1 cellular context compared by ENCODE assay signal in genomic region chr18:36265035-36265434, GRCh38.
TF ChIP-seq lines count a peak whose summit lies in the region.

No MANE protein-coding gene starts in this region.

TF ChIP-seq in K562, 482 proteins besides CTCF, POLR2A, EP300 and RAD21 (continued from another document and continues in another):
- TF ChIP-seq LCOR (CRISPR knock-in tag; IDR thresholded peaks at IDR 0.05): no peak
- TF ChIP-seq FIP1L1 (IDR thresholded peaks at IDR 0.05; ENCODE audit: low read depth, low read length, poor library complexity, severe bottlenecking): no peak
- TF ChIP-seq, protein P1, sequence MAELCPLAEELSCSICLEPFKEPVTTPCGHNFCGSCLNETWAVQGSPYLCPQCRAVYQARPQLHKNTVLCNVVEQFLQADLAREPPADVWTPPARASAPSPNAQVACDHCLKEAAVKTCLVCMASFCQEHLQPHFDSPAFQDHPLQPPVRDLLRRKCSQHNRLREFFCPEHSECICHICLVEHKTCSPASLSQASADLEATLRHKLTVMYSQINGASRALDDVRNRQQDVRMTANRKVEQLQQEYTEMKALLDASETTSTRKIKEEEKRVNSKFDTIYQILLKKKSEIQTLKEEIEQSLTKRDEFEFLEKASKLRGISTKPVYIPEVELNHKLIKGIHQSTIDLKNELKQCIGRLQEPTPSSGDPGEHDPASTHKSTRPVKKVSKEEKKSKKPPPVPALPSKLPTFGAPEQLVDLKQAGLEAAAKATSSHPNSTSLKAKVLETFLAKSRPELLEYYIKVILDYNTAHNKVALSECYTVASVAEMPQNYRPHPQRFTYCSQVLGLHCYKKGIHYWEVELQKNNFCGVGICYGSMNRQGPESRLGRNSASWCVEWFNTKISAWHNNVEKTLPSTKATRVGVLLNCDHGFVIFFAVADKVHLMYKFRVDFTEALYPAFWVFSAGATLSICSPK (IDR thresholded peaks at IDR 0.05; ENCODE audit: borderline replicate concordance): no peak
- TF ChIP-seq BCL6 (CRISPR knock-in tag; IDR thresholded peaks at IDR 0.05): no peak
- TF ChIP-seq NCOA1 (IDR thresholded peaks at IDR 0.05; ENCODE audit: low read depth): no peak
- no peak for TF ChIP-seq NKRF (IDR thresholded peaks at IDR 0.05; ENCODE audit: borderline replicate concordance)
- no peak for TF ChIP-seq FOXJ2 (tag; IDR thresholded peaks at IDR 0.05)
- no peak for TF ChIP-seq SOX6 (IDR thresholded peaks at IDR 0.05)
- no peak for TF ChIP-seq SMARCE1 (IDR thresholded peaks at IDR 0.05)
- peak in 1 of 2 experiments; percentile 27; a peak in 1 of 4 replicates for TF ChIP-seq RCOR1 (IDR thresholded peaks at IDR 0.05; ENCODE audit: borderline replicate concordance in 1 of 2, low read depth in 2 of 2, low read length in 2 of 2)
- 0 out of 2 replicates have a peak, but pooled peaks have one; percentile 14 for TF ChIP-seq MBD2 (IDR thresholded peaks at IDR 0.05; ENCODE audit: borderline replicate concordance, low read depth)
- TF ChIP-seq RHOXF2B (CRISPR knock-in tag; conservative IDR thresholded peaks at IDR 0.05): no peak
- TF ChIP-seq TCF3 (CRISPR knock-in tag; IDR thresholded peaks at IDR 0.05): peak; percentile 60
- no peak for TF ChIP-seq ZNF12 (CRISPR knock-in tag; IDR thresholded peaks at IDR 0.05)
- no peak for TF ChIP-seq SMARCB1 (IDR thresholded peaks at IDR 0.05; ENCODE audit: insufficient read length, low read depth)
- TF ChIP-seq TRIM24 (IDR thresholded peaks at IDR 0.05): no peak
- TF ChIP-seq, protein P2, sequence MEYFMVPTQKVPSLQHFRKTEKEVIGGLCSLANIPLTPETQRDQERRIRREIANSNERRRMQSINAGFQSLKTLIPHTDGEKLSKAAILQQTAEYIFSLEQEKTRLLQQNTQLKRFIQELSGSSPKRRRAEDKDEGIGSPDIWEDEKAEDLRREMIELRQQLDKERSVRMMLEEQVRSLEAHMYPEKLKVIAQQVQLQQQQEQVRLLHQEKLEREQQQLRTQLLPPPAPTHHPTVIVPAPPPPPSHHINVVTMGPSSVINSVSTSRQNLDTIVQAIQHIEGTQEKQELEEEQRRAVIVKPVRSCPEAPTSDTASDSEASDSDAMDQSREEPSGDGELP (CRISPR knock-in tag; IDR thresholded peaks at IDR 0.05; ENCODE audit: borderline replicate concordance): no peak
- TF ChIP-seq, protein P3, sequence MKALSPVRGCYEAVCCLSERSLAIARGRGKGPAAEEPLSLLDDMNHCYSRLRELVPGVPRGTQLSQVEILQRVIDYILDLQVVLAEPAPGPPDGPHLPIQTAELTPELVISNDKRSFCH (CRISPR knock-in tag; IDR thresholded peaks at IDR 0.05): no peak
- TF ChIP-seq, protein P3 (tag; IDR thresholded peaks at IDR 0.05): no peak
- TF ChIP-seq, protein P4, sequence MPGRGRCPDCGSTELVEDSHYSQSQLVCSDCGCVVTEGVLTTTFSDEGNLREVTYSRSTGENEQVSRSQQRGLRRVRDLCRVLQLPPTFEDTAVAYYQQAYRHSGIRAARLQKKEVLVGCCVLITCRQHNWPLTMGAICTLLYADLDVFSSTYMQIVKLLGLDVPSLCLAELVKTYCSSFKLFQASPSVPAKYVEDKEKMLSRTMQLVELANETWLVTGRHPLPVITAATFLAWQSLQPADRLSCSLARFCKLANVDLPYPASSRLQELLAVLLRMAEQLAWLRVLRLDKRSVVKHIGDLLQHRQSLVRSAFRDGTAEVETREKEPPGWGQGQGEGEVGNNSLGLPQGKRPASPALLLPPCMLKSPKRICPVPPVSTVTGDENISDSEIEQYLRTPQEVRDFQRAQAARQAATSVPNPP (IDR thresholded peaks at IDR 0.05; ENCODE audit: borderline replicate concordance, insufficient read depth, insufficient read length): no peak
- no peak for TF ChIP-seq ZFP36 (IDR thresholded peaks at IDR 0.05; ENCODE audit: low read depth, low read length, partially characterized antibody)
- TF ChIP-seq ZFPM2 (CRISPR knock-in tag; IDR thresholded peaks at IDR 0.05): no peak
- TF ChIP-seq RBBP5 (IDR thresholded peaks at IDR 0.05; ENCODE audit: borderline replicate concordance, insufficient read depth, low read length, poor library complexity, severe bottlenecking): no peak
- no peak for TF ChIP-seq STAT6 (CRISPR knock-in tag; IDR thresholded peaks at IDR 0.05)
- TF ChIP-seq, protein P5, sequence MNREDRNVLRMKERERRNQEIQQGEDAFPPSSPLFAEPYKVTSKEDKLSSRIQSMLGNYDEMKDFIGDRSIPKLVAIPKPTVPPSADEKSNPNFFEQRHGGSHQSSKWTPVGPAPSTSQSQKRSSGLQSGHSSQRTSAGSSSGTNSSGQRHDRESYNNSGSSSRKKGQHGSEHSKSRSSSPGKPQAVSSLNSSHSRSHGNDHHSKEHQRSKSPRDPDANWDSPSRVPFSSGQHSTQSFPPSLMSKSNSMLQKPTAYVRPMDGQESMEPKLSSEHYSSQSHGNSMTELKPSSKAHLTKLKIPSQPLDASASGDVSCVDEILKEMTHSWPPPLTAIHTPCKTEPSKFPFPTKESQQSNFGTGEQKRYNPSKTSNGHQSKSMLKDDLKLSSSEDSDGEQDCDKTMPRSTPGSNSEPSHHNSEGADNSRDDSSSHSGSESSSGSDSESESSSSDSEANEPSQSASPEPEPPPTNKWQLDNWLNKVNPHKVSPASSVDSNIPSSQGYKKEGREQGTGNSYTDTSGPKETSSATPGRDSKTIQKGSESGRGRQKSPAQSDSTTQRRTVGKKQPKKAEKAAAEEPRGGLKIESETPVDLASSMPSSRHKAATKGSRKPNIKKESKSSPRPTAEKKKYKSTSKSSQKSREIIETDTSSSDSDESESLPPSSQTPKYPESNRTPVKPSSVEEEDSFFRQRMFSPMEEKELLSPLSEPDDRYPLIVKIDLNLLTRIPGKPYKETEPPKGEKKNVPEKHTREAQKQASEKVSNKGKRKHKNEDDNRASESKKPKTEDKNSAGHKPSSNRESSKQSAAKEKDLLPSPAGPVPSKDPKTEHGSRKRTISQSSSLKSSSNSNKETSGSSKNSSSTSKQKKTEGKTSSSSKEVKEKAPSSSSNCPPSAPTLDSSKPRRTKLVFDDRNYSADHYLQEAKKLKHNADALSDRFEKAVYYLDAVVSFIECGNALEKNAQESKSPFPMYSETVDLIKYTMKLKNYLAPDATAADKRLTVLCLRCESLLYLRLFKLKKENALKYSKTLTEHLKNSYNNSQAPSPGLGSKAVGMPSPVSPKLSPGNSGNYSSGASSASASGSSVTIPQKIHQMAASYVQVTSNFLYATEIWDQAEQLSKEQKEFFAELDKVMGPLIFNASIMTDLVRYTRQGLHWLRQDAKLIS (CRISPR knock-in tag; IDR thresholded peaks at IDR 0.05): no peak
- TF ChIP-seq TEAD4 (IDR thresholded peaks at IDR 0.05; ENCODE audit: low read length): peak; percentile 64
- TF ChIP-seq TEAD4 (CRISPR knock-in tag; IDR thresholded peaks at IDR 0.05; ENCODE audit: borderline replicate concordance): no peak
- TF ChIP-seq MXI1 (IDR thresholded peaks at IDR 0.05; ENCODE audit: low read depth, low read length): no peak
- TF ChIP-seq ZNF212 (CRISPR knock-in tag; IDR thresholded peaks at IDR 0.05): no peak
- TF ChIP-seq ZNF133 (CRISPR knock-in tag; IDR thresholded peaks at IDR 0.05): no peak
- TF ChIP-seq, protein P6, sequence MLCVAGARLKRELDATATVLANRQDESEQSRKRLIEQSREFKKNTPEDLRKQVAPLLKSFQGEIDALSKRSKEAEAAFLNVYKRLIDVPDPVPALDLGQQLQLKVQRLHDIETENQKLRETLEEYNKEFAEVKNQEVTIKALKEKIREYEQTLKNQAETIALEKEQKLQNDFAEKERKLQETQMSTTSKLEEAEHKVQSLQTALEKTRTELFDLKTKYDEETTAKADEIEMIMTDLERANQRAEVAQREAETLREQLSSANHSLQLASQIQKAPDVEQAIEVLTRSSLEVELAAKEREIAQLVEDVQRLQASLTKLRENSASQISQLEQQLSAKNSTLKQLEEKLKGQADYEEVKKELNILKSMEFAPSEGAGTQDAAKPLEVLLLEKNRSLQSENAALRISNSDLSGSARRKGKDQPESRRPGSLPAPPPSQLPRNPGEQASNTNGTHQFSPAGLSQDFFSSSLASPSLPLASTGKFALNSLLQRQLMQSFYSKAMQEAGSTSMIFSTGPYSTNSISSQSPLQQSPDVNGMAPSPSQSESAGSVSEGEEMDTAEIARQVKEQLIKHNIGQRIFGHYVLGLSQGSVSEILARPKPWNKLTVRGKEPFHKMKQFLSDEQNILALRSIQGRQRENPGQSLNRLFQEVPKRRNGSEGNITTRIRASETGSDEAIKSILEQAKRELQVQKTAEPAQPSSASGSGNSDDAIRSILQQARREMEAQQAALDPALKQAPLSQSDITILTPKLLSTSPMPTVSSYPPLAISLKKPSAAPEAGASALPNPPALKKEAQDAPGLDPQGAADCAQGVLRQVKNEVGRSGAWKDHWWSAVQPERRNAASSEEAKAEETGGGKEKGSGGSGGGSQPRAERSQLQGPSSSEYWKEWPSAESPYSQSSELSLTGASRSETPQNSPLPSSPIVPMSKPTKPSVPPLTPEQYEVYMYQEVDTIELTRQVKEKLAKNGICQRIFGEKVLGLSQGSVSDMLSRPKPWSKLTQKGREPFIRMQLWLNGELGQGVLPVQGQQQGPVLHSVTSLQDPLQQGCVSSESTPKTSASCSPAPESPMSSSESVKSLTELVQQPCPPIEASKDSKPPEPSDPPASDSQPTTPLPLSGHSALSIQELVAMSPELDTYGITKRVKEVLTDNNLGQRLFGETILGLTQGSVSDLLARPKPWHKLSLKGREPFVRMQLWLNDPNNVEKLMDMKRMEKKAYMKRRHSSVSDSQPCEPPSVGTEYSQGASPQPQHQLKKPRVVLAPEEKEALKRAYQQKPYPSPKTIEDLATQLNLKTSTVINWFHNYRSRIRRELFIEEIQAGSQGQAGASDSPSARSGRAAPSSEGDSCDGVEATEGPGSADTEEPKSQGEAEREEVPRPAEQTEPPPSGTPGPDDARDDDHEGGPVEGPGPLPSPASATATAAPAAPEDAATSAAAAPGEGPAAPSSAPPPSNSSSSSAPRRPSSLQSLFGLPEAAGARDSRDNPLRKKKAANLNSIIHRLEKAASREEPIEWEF (CRISPR knock-in tag; IDR thresholded peaks at IDR 0.05): no peak
- TF ChIP-seq PHB (CRISPR knock-in tag; IDR thresholded peaks at IDR 0.05): no peak
- no peak for TF ChIP-seq U2AF1 (optimal IDR thresholded peaks at IDR 0.05; ENCODE audit: low read depth, low read length)
- no peak for TF ChIP-seq NR2C1 (IDR thresholded peaks at IDR 0.05)
- no peak for TF ChIP-seq NR2C1 (tag; IDR thresholded peaks at IDR 0.05)
- TF ChIP-seq TBP (optimal IDR thresholded peaks at IDR 0.05; ENCODE audit: low read depth, low read length): no peak
- no peak for TF ChIP-seq ZNF324 (CRISPR knock-in tag; IDR thresholded peaks at IDR 0.05)
- TF ChIP-seq SPI1 (IDR thresholded peaks at IDR 0.05; ENCODE audit: borderline replicate concordance, low read depth, low read length): no peak
- TF ChIP-seq TAL1 (IDR thresholded peaks at IDR 0.05): peak; percentile 48
- no peak for TF ChIP-seq CEBPZ (IDR thresholded peaks at IDR 0.05; ENCODE audit: borderline replicate concordance, low read depth, low read length)
- TF ChIP-seq CBFA2T2 (conservative IDR thresholded peaks at IDR 0.05): peak; percentile 61
- no peak for TF ChIP-seq HDAC3 (IDR thresholded peaks at IDR 0.05; ENCODE audit: borderline replicate concordance, partially characterized antibody)
- peak; percentile 51; the same call in 1 of the 2 replicates for TF ChIP-seq NCOR1 (IDR thresholded peaks at IDR 0.05)
